20 cellular contexts compared by ENCODE assay signal in genomic region chr16:50664270-50664669, GRCh38. TPM values are rescaled to one million over a fixed set of nuclear protein-coding genes. Genes with fewer than 3 reads are reported as not detected.
A peak's percentile ranks its signal among the peaks of the same experiment; 100 is the strongest.
DNase-seq lines count a peak whose midpoint lies in the region; ATAC-seq, FAIRE-seq and TF ChIP-seq lines count a peak whose summit lies in the region.
"Had no signal": no experiment of that assay in that cellular context is flagged by ENCODE, and none has a peak within 500 bp of the region (broad histone marks: within the 10 kb centered on the region; RNA-seq: fewer than 3 reads in every experiment).

No MANE protein-coding gene starts in this region.

- no peaks in the 10 kb centered on the region for H3K36me3 ChIP-seq in HepG2 (replicated peaks in 1 of 2; ENCODE audit: control insufficient read depth in 1 of 2, insufficient read depth in 2 of 2, low read length in 2 of 2)
- no peaks in the 10 kb centered on the region for H3K36me3 ChIP-seq in right lobe of liver
- H3K36me3 ChIP-seq in CD8-positive, alpha-beta memory T cell (ENCODE audit: insufficient read depth, low read length), result no peaks in the 10 kb centered on the region
- H3K36me3 ChIP-seq: BLaER1 had no signal

- DNase-seq in HepG2 (ENCODE audit: low spot score) (no peak), right lobe of liver (no peak), globus pallidus (ENCODE audit: low spot score) (peak; percentile 16), NCI-H187 treated with DMSO at 0.1 percent for 48 hours (lab: John Stamatoyannopoulos, UW) (no peak), T1000 (lab: John Stamatoyannopoulos, UW) (no peak), glomerular visceral epithelial cell (ENCODE audit: extremely low spot score) (no peak)
- no peak for DNase-seq in CD8-positive, alpha-beta memory T cell
- DNase-seq: Calu3; DMS79 treated with DMSO at 0.1 percent for 48 hours; KG1; NCI-H1092; NCI-H345; NCI-H69; NK-92 treated with Interleukin-12 subunit alpha and Interleukin-12 subunit beta, amount 100 ng/mL, for 24 hours; OCI-M1; RPMI8226 had no signal

- POLR2A ChIA-PET in HepG2 (lab: Yijun Ruan, JAX), result interaction anchor here (1.7 kb wide), 2 partner anchors 114 to 116 kb away, joined by 4 to 7 read pairs; partner anchors contain the start of gene NKD1
- POLR2A ChIA-PET in CD8-positive, alpha-beta memory T cell (lab: Charles Lee), result no interaction called here

- H3K9ac ChIP-seq in HepG2 (ENCODE audit: insufficient read depth, low read depth, low read length), result no peak overlapping the region

- H3K36me3 Mint-ChIP-seq in CD8-positive, alpha-beta memory T cell, result peaks cover 3 to 13% (median 7%) of the 10 kb centered on the region in 3 donors

- H2AFZ ChIP-seq in HepG2 (ENCODE audit: low read length), result no peak overlapping the region

- no peak for FAIRE-seq in HepG2 (lab: Jason Lieb, UNC)
- FAIRE-seq: G401.6 had no signal

- intact Hi-C loops in HepG2 (cut with micrococcal nuclease; ENCODE audit: unreplicated experiment), result loop anchor here (10.0 kb wide), 1 partner anchor 419 kb away; no protein-coding TSS in a partner anchor
- intact Hi-C loops in right lobe of liver (cut with DNase I), result no loop called here

- H3K9me3 ChIP-seq in HepG2 (ENCODE audit: low read length), result no peaks in the 10 kb centered on the region
- H3K9me3 ChIP-seq in right lobe of liver, result no peaks in the 10 kb centered on the region
- H3K9me3 ChIP-seq in CD8-positive, alpha-beta memory T cell (ENCODE audit: low read length), result no peaks in the 10 kb centered on the region
- H3K9me3 ChIP-seq: BLaER1 had no signal

- BruUV-seq in HepG2 (replicated peaks; lab: Mats Ljungman, UMichigan), result no TSS peak

- peaks cover 29 to 43% (median 38%) of the 10 kb centered on the region in 3 donors for H3K4me1 Mint-ChIP-seq in CD8-positive, alpha-beta memory T cell

- no peaks in the 10 kb centered on the region for H3K27me3 Mint-ChIP-seq in CD8-positive, alpha-beta memory T cell

- H3K27ac Mint-ChIP-seq in CD8-positive, alpha-beta memory T cell, result peak overlapping the region in 2 of 8 donors; percentile 55 to 73
- H3K27ac Mint-ChIP-seq: GM23338 had no signal

- in situ Hi-C loops in HepG2 (cut with HindIII; ENCODE audit: extremely low pct_ligation_motif_present, low pct_unique_long_range_greater_than_20kb), result loop anchor here (10.0 kb wide), 1 partner anchor 399 kb away; the partner anchor contains the start of gene ADCY7

- peak overlapping the region; percentile 26 to 93 (median 84) for H3K4me3 Mint-ChIP-seq in CD8-positive, alpha-beta memory T cell

- CTCF ChIA-PET in HepG2 (lab: Yijun Ruan, JAX; ENCODE audit: low intra/inter-chr PET ratio, low total read pairs), result interaction anchor here (2.0 kb wide), 1 partner anchor 142 kb away, joined by 15 read pairs; no protein-coding TSS in a partner anchor
- CTCF ChIA-PET in CD8-positive, alpha-beta memory T cell (lab: Charles Lee), result interaction anchor here (0.8 to 8.1 kb wide), 15 partner anchors 13 to 639 kb away, joined by 3 to 116 read pairs (median 10); partner anchors contain the start of genes CNEP1R1, HEATR3 and SNX20

- H3K27me3 ChIP-seq in HepG2 (ENCODE audit: control insufficient read depth in 1 of 2, insufficient read depth in 2 of 2, low read length in 2 of 2) (no peaks in the 10 kb centered on the region), right lobe of liver (no peaks in the 10 kb centered on the region)
- no peaks in the 10 kb centered on the region for H3K27me3 ChIP-seq in CD8-positive, alpha-beta memory T cell (ENCODE audit: insufficient read depth, low read length, poor library complexity, severe bottlenecking)
- H3K27me3 ChIP-seq: BLaER1 had no signal

- no peaks in the 10 kb centered on the region for H3K79me2 ChIP-seq in HepG2 (ENCODE audit: insufficient read depth, low read length)

- 85% methylated on average over 5 of the region's 5 CpGs for WGBS in HepG2 (ENCODE audit: low lambda C conversion rate)
- 85% methylated on average over 4 of the region's 5 CpGs for WGBS in right lobe of liver (ENCODE audit: insufficient coverage, low coverage, low lambda C conversion rate, missing lambda C conversion rate)

- H3K27ac ChIP-seq in HepG2 (ENCODE audit: extremely low read length, insufficient read depth, low read length), result no peak overlapping the region
- H3K27ac ChIP-seq in right lobe of liver, result no peak overlapping the region
- no peak overlapping the region for H3K27ac ChIP-seq in CD8-positive, alpha-beta memory T cell (ENCODE audit: low read depth, low read length)

- ATAC-seq in HepG2 (no peak), right lobe of liver (no peak)

- H3K4me1 ChIP-seq in HepG2 (ENCODE audit: insufficient read depth, low read length), result peaks cover 38% of the 10 kb centered on the region
- peaks cover 0 to 15% (median 6%) of the 10 kb centered on the region in 4 donors for H3K4me1 ChIP-seq in right lobe of liver
- H3K4me1 ChIP-seq in CD8-positive, alpha-beta memory T cell (ENCODE audit: insufficient read depth, low read length), result peaks cover 30% of the 10 kb centered on the region

- no peak overlapping the region for H3K4me2 ChIP-seq in HepG2 (ENCODE audit: low read depth, low read length)

- TF ChIP-seq EP300 in HepG2 (IDR thresholded peaks at IDR 0.05; ENCODE audit: low read depth in 2 of 2, low read length in 2 of 2) (no peak), HepG2 (CRISPR knock-in tag; IDR thresholded peaks at IDR 0.05; ENCODE audit: borderline replicate concordance) (no peak)

- no peaks in the 10 kb centered on the region for H4K20me1 ChIP-seq in HepG2 (ENCODE audit: insufficient read depth, low read length)
- H4K20me1 ChIP-seq: BLaER1 had no signal

- TF ChIP-seq CTCF in HepG2 (CRISPR knock-in tag; IDR thresholded peaks at IDR 0.05), result no peak
- TF ChIP-seq CTCF in right lobe of liver (IDR thresholded peaks at IDR 0.05), result no peak

- TF ChIP-seq RAD21 in HepG2 (CRISPR knock-in tag; IDR thresholded peaks at IDR 0.05), result no peak

- no peaks in the 10 kb centered on the region for H3K9me3 Mint-ChIP-seq in CD8-positive, alpha-beta memory T cell

- TF ChIP-seq POLR2A in HepG2 (IDR thresholded peaks at IDR 0.05; ENCODE audit: insufficient read depth in 1 of 2, low read depth in 2 of 2, low read length in 2 of 2) (no peak), right lobe of liver (IDR thresholded peaks at IDR 0.05) (no peak)

- H3K4me3 ChIP-seq in HepG2 (replicated peaks in 1 of 3; ENCODE audit: insufficient read depth in 1 of 3, low read depth in 2 of 3, low read length in 3 of 3), result no peak overlapping the region
- no peak overlapping the region for H3K4me3 ChIP-seq in right lobe of liver
- no peak overlapping the region for H3K4me3 ChIP-seq in CD8-positive, alpha-beta memory T cell (ENCODE audit: low read length)

RNA-seq across cellular contexts. Expression of gene SNX20, which starts 16.8 kb away (rescaled TPM):
- total RNA-seq in HepG2 (2016; rRNA removed; fragmentation: Illumina TruSeq; extraction: Trizol), result not detected in 2 replicates
- total RNA-seq in HepG2 (2016; cell fraction: cytosol; rRNA removed; fragmentation: Illumina TruSeq; extraction: Trizol; ENCODE audit: low read depth), result not detected in 2 replicates
- not detected in 2 replicates for total RNA-seq in HepG2 (2016; cell fraction: insoluble cytoplasmic fraction; rRNA removed; fragmentation: Illumina TruSeq; extraction: Trizol)
- not detected in 2 replicates for total RNA-seq in HepG2 (2016; cell fraction: membrane; rRNA removed; fragmentation: Illumina TruSeq; extraction: Trizol)
- not detected in 2 replicates for total RNA-seq in HepG2 (2016; cell fraction: nucleus; rRNA removed; fragmentation: Illumina TruSeq; extraction: Trizol)
- not detected in 2 replicates for polyA plus RNA-seq in HepG2 (2011; rRNA removed)
- polyA plus RNA-seq in HepG2 (2011; cell fraction: cytosol; rRNA removed), result not detected in 2 replicates
- not detected in 2 replicates for polyA plus RNA-seq in HepG2 (2011; cell fraction: nucleus; rRNA removed)
- polyA plus RNA-seq in HepG2 (2012), result 0.04 TPM in 1 of 2 replicates, not detected in the other
- not detected in 2 replicates for polyA plus RNA-seq in HepG2 (2016; cell fraction: cytosol; fragmentation: Illumina TruSeq; extraction: Trizol; ENCODE audit: low read depth)
- not detected in 2 replicates for polyA plus RNA-seq in HepG2 (2016; cell fraction: insoluble cytoplasmic fraction; fragmentation: Illumina TruSeq; extraction: Trizol; ENCODE audit: low read depth)
- polyA plus RNA-seq in HepG2 (2016; cell fraction: membrane; fragmentation: Illumina TruSeq; extraction: Trizol; ENCODE audit: low read depth), result not detected in 2 replicates
- not detected in 2 replicates for polyA plus RNA-seq in HepG2 (2016; cell fraction: nucleus; fragmentation: Illumina TruSeq; extraction: Trizol; ENCODE audit: insufficient read depth, low read depth)
- not detected in 2 replicates for polyA minus RNA-seq in HepG2 (2011; rRNA and poly(A)+ RNA removed; ENCODE audit: low replicate concordance)
- polyA minus RNA-seq in HepG2 (2011; cell fraction: cytosol; rRNA and poly(A)+ RNA removed), result not detected in 2 replicates
- polyA minus RNA-seq in HepG2 (2011; cell fraction: nucleus; rRNA and poly(A)+ RNA removed), result not detected in 2 replicates
- total RNA-seq in right lobe of liver, result 1 to 10 TPM in 1 of 6 experiments, under 1 TPM in 5; 0.31 to 1.9 (median 0.71) TPM
- total RNA-seq in CD8-positive, alpha-beta memory T cell, result 10 to 100 TPM; 25.0 to 27.8 TPM
- 61.7 TPM for polyA plus RNA-seq in CD8-positive, alpha-beta memory T cell
- total RNA-seq: Calu3, GM23338, M059J had no signal
- polyA plus RNA-seq: GM23338 had no signal

RNA-seq across cellular contexts. Expression of gene NOD2, which starts 29.1 kb away (rescaled TPM):
- total RNA-seq in HepG2 (2016; rRNA removed; fragmentation: Illumina TruSeq; extraction: Trizol) (0.27 and 0.29 TPM in 2 replicates), right lobe of liver (1 to 10 TPM in 4 of 6 experiments, under 1 TPM in 2; 0.74 to 6.0 (median 1.4) TPM)
- 0.18 and 0.20 TPM in 2 replicates for total RNA-seq in HepG2 (2016; cell fraction: cytosol; rRNA removed; fragmentation: Illumina TruSeq; extraction: Trizol; ENCODE audit: low read depth)
- 0.09 and 0.12 TPM in 2 replicates for total RNA-seq in HepG2 (2016; cell fraction: insoluble cytoplasmic fraction; rRNA removed; fragmentation: Illumina TruSeq; extraction: Trizol)
- total RNA-seq in HepG2 (2016; cell fraction: membrane; rRNA removed; fragmentation: Illumina TruSeq; extraction: Trizol), result 0.21 TPM in 1 of 2 replicates, not detected in the other
- total RNA-seq in HepG2 (2016; cell fraction: nucleus; rRNA removed; fragmentation: Illumina TruSeq; extraction: Trizol), result 0.22 and 0.38 TPM in 2 replicates
- polyA plus RNA-seq in HepG2 (2011; rRNA removed), result 0.76 and 0.81 TPM in 2 replicates
- 0.36 and 0.68 TPM in 2 replicates for polyA plus RNA-seq in HepG2 (2011; cell fraction: cytosol; rRNA removed)
- 1.9 and 2.3 TPM in 2 replicates for polyA plus RNA-seq in HepG2 (2011; cell fraction: nucleus; rRNA removed)
- 0.19 and 0.29 TPM in 2 replicates for polyA plus RNA-seq in HepG2 (2012)
- polyA plus RNA-seq in HepG2 (2016; cell fraction: cytosol; fragmentation: Illumina TruSeq; extraction: Trizol; ENCODE audit: low read depth), result 0.02 and 0.03 TPM in 2 replicates
- polyA plus RNA-seq in HepG2 (2016; cell fraction: insoluble cytoplasmic fraction; fragmentation: Illumina TruSeq; extraction: Trizol; ENCODE audit: low read depth), result not detected in 2 replicates
- polyA plus RNA-seq in HepG2 (2016; cell fraction: membrane; fragmentation: Illumina TruSeq; extraction: Trizol; ENCODE audit: low read depth), result not detected in 2 replicates
- polyA plus RNA-seq in HepG2 (2016; cell fraction: nucleus; fragmentation: Illumina TruSeq; extraction: Trizol; ENCODE audit: insufficient read depth, low read depth), result 0.17 and 0.37 TPM in 2 replicates
- 4.8 TPM in 1 of 2 replicates, not detected in the other for polyA minus RNA-seq in HepG2 (2011; rRNA and poly(A)+ RNA removed; ENCODE audit: low replicate concordance)
- 0.49 and 1.1 TPM in 2 replicates for polyA minus RNA-seq in HepG2 (2011; cell fraction: cytosol; rRNA and poly(A)+ RNA removed)
- 2.1 and 2.3 TPM in 2 replicates for polyA minus RNA-seq in HepG2 (2011; cell fraction: nucleus; rRNA and poly(A)+ RNA removed)
- 1 to 10 TPM; 1.8 TPM for total RNA-seq in CD8-positive, alpha-beta memory T cell
- 1.9 TPM for polyA plus RNA-seq in CD8-positive, alpha-beta memory T cell

Comparison
In these comparisons a context has a peak if more than half of its experiments do, and no peak if none do; other contexts are left out.
1. RNA of gene SNX20, which starts 16.8 kb away (total RNA-seq): 25.0 to 27.8 TPM in CD8-positive, alpha-beta memory T cell; 0.31 to 1.9 TPM in right lobe of liver and not detected in HepG2; every median in the first group is over 4 times any median in the second.